ENCODE assay signal across 8 cellular contexts in the genomic region with DNA sequence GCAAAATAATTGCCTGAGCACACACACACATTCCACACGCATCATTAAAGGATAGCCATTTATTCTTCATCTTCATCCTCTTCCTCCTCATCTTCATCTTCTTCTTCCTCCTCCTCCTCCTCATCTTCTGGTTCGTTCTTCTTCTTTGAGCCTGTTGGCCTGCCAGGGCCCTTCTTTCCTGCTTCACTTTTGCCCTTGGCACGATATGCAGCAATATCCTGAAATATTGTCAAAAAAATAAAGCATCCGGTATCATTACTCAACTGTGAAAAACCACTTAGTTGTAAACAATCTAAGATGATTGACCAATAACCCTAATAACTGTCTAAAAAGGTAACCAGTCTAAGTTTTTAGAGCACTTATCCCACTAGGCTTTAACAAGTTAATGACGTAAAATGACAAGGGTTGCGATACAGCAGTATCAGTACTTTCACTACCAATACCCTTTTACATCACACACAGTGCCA. TPM values are rescaled to one million over a fixed set of nuclear protein-coding genes. Genes with fewer than 3 reads are reported as not detected.
DNase-seq lines count a peak whose midpoint lies in the region; ATAC-seq, FAIRE-seq and TF ChIP-seq lines count a peak whose summit lies in the region.

No MANE protein-coding gene starts in this region.

- H3K36me3 ChIP-seq in GM23248 (ENCODE audit: low read depth): peaks cover 30% of the 10 kb centered on the region
- peaks cover 0 to 13% of the 10 kb centered on the region in 2 experiments for H3K36me3 ChIP-seq in keratinocyte (ENCODE audit: control insufficient read depth in 2 of 2, extremely low read depth in 1 of 2, insufficient read depth in 2 of 2, low read length in 2 of 2)

- DNase-seq in A549 (ENCODE audit: low read depth in 1 of 2, low spot score in 1 of 2) (no peak), GM23248 (peak; percentile 38), keratinocyte (ENCODE audit: low read depth, low spot score) (no peak), NCI-H2227 (lab: John Stamatoyannopoulos, UW; ENCODE audit: unreplicated experiment) (no peak), NCI-H82 (lab: John Stamatoyannopoulos, UW) (no peak)
- DNase-seq in activated CD8-positive, alpha-beta T cell treated with anti-CD3 and anti-CD28 coated beads for 36 hours: no peak

- CTCF ChIA-PET in A549 (lab: Yijun Ruan, JAX): interaction anchor here (2.7 to 2.8 kb wide), 2 partner anchors 13 to 85 kb away, joined by 13 to 15 read pairs; no protein-coding TSS in a partner anchor
- CTCF ChIA-PET in activated CD8-positive, alpha-beta T cell treated with anti-CD3 and anti-CD28 coated beads for 36 hours (lab: Charles Lee): interaction anchor here (2.0 to 3.3 kb wide), 4 partner anchors 13 to 38 kb away, joined by 5 to 15 read pairs (median 10); a partner anchor contains a TSS

- H4K20me1 ChIP-seq in GM23248 (ENCODE audit: insufficient read depth) (no peaks in the 10 kb centered on the region), keratinocyte (ENCODE audit: control insufficient read depth, extremely low read depth, insufficient read depth, low read length) (peaks cover 4% of the 10 kb centered on the region)

- intact Hi-C loops in activated CD8-positive, alpha-beta T cell treated with anti-CD3 and anti-CD28 coated beads for 36 hours (cut with micrococcal nuclease): no loop called here

- H3F3A ChIP-seq in GM23248 (ENCODE audit: insufficient read depth): peaks cover 44% of the 10 kb centered on the region

- H3K4me3 ChIP-seq in A549 (peak overlapping the region; percentile 99), GM23248 (peak overlapping the region; percentile 92), keratinocyte (ENCODE audit: control insufficient read depth in 2 of 3, extremely low read depth in 1 of 3, insufficient read depth in 2 of 3, low read depth in 1 of 3, low read length in 3 of 3) (peak overlapping the region in 2 of 3 experiments; percentile 90 to 92)

- H3K36me3 Mint-ChIP-seq in activated CD8-positive, alpha-beta T cell treated with anti-CD3 and anti-CD28 coated beads for 36 hours (ENCODE audit: low read depth): peaks cover 48% of the 10 kb centered on the region

- in situ Hi-C loops in GM23248 (cut with MboI): no loop called here

- POLR2A ChIA-PET in A549 (lab: Yijun Ruan, JAX): no interaction called here
- POLR2A ChIA-PET in activated CD8-positive, alpha-beta T cell treated with anti-CD3 and anti-CD28 coated beads for 36 hours (lab: Charles Lee): interaction anchor here (0.6 to 3.7 kb wide), 4 partner anchors 24 to 146 kb away, joined by 3 to 79 read pairs (median 16); a partner anchor contains a TSS

- no peak for TF ChIP-seq RAD21 in A549 (conservative IDR thresholded peaks at IDR 0.05 in 1 of 2, IDR thresholded peaks at IDR 0.05 in 1 of 2)

- H3K9ac ChIP-seq in GM23248 (peak overlapping the region; percentile 100), keratinocyte (ENCODE audit: control insufficient read depth, extremely low read depth, insufficient read depth, low read length) (peak overlapping the region; percentile 98)

- no peaks in the 10 kb centered on the region for H3K9me1 ChIP-seq in keratinocyte (ENCODE audit: control insufficient read depth, extremely low read depth, insufficient read depth, low read length)

- H3K4me2 ChIP-seq in A549 (peak overlapping the region; percentile 73), GM23248 (ENCODE audit: unreplicated experiment) (peak overlapping the region; percentile 83), keratinocyte (ENCODE audit: control insufficient read depth, extremely low read depth, insufficient read depth, low read depth, low read length) (peak overlapping the region; percentile 98)

- dilution Hi-C loops in keratinocyte (cut with MboI; ENCODE audit: extremely low pct_ligation_motif_present, low sequenced_read_pairs): no loop called here

- H3K27ac Mint-ChIP-seq in activated CD8-positive, alpha-beta T cell treated with anti-CD3 and anti-CD28 coated beads for 36 hours: peak overlapping the region; percentile 94

- H3K4me3 Mint-ChIP-seq in activated CD8-positive, alpha-beta T cell treated with anti-CD3 and anti-CD28 coated beads for 36 hours: peak overlapping the region; percentile 92

- no peak for ATAC-seq in A549
- no peak for ATAC-seq in activated CD8-positive, alpha-beta T cell treated with anti-CD3 and anti-CD28 coated beads for 36 hours
- ATAC-seq in HG03095 (IDR thresholded peaks at IDR 0.05; ENCODE audit: unreplicated experiment): no peak
- no peak for ATAC-seq in HG03097 (IDR thresholded peaks at IDR 0.05; ENCODE audit: low FRiP score, unreplicated experiment)

- H3K27me3 ChIP-seq in GM23248 (replicated peaks; ENCODE audit: insufficient read depth) (no peaks in the 10 kb centered on the region), keratinocyte (ENCODE audit: control insufficient read depth, extremely low read depth, insufficient read depth, low read length) (no peaks in the 10 kb centered on the region)

- peaks cover 12% of the 10 kb centered on the region; the same call in 2 of the 3 replicates for H3K4me1 ChIP-seq in A549
- peaks cover 19% of the 10 kb centered on the region for H3K4me1 ChIP-seq in GM23248 (ENCODE audit: insufficient read depth)
- peaks cover 13% of the 10 kb centered on the region for H3K4me1 ChIP-seq in keratinocyte (ENCODE audit: control insufficient read depth, extremely low read depth, insufficient read depth, low read length)

- 50% methylated on average over 6 of the region's 6 CpGs for WGBS in A549 (ENCODE audit: missing lambda C conversion rate)
- 53 to 55% methylated on average over 6 of the region's 6 CpGs for WGBS in GM23248 (ENCODE audit: low coverage in 1 of 2, low lambda C conversion rate in 2 of 2, missing lambda C conversion rate in 2 of 2), 2 experiments

- no peak overlapping the region for H2AFZ ChIP-seq in GM23248
- no peak overlapping the region for H2AFZ ChIP-seq in keratinocyte (ENCODE audit: control insufficient read depth, low read length)

- H3K79me2 ChIP-seq in GM23248 (ENCODE audit: insufficient read depth) (peaks cover 38% of the 10 kb centered on the region), keratinocyte (ENCODE audit: control insufficient read depth, insufficient read depth, low read length) (peaks cover 18% of the 10 kb centered on the region)

- peaks cover 5% of the 10 kb centered on the region for H3K27me3 Mint-ChIP-seq in activated CD8-positive, alpha-beta T cell treated with anti-CD3 and anti-CD28 coated beads for 36 hours

- H3K9me2 ChIP-seq in GM23248 (ENCODE audit: insufficient read depth): no peaks in the 10 kb centered on the region

- no peak for TF ChIP-seq POLR2A in A549 (IDR thresholded peaks at IDR 0.05; ENCODE audit: low read length)

- H3K4me1 Mint-ChIP-seq in activated CD8-positive, alpha-beta T cell treated with anti-CD3 and anti-CD28 coated beads for 36 hours (ENCODE audit: low read depth): peaks cover 13% of the 10 kb centered on the region

- TF ChIP-seq EP300 in A549 (IDR thresholded peaks at IDR 0.05): no peak

- H3K27ac ChIP-seq in A549 (peak overlapping the region in 1 of 2 experiments; percentile 42; a peak in 2 of 6 replicates), GM23248 (no peak overlapping the region), keratinocyte (ENCODE audit: control insufficient read depth, insufficient read depth, low read length) (peak overlapping the region; percentile 93)

- no peaks in the 10 kb centered on the region for H3K9me3 Mint-ChIP-seq in activated CD8-positive, alpha-beta T cell treated with anti-CD3 and anti-CD28 coated beads for 36 hours

- FAIRE-seq in A549 (lab: Jason Lieb, UNC): peak; percentile 7
- FAIRE-seq in keratinocyte (lab: Jason Lieb, UNC): no peak

- H3K9me3 ChIP-seq in A549 (no peaks in the 10 kb centered on the region), GM23248 (ENCODE audit: low read depth) (no peaks in the 10 kb centered on the region), keratinocyte (ENCODE audit: control insufficient read depth, low read depth, low read length) (no peaks in the 10 kb centered on the region)

- no peak for TF ChIP-seq CTCF in A549 (IDR thresholded peaks at IDR 0.05)
- TF ChIP-seq CTCF in activated CD8-positive, alpha-beta T cell treated with anti-CD3 and anti-CD28 coated beads for 36 hours (IDR thresholded peaks at IDR 0.05): no peak
- TF ChIP-seq CTCF in keratinocyte (optimal IDR thresholded peaks at IDR 0.05 in 1 of 3, IDR thresholded peaks at IDR 0.05 in 1 of 3, conservative IDR thresholded peaks at IDR 0.05 in 1 of 3; ENCODE audit: extremely low read depth in 1 of 3, insufficient read depth in 2 of 3, low read length in 3 of 3): no peak

RNA-seq across cellular contexts. Expression of a gene that starts 2.1 kb away (rescaled TPM):
- 67.3 and 128 TPM in 2 replicates for polyA plus RNA-seq in A549 (2011; rRNA removed)
- polyA plus RNA-seq in A549 (2012; cell fraction: cytosol; rRNA removed): 45.2 and 68.6 TPM in 2 replicates
- polyA plus RNA-seq in A549 (2012; cell fraction: nucleus; rRNA removed): 20.9 and 28.8 TPM in 2 replicates
- 101 to 108 TPM (median 103 TPM) in 3 replicates for polyA plus RNA-seq in A549 (2017; fragmentation: RNase III; extraction: RNeasy Plus Mini Kit Qiagen cat#74134 plus additional on column Dnase treatment)
- 11.1 and 13.7 TPM in 2 replicates for polyA minus RNA-seq in A549 (2011; rRNA and poly(A)+ RNA removed)
- 23.8 and 31.1 TPM in 2 replicates for total RNA-seq in GM23248 (2014; rRNA removed; shearing (Covaris generic))
- 91.6 and 92.0 TPM in 2 replicates for polyA plus RNA-seq in GM23248 (2016; fragmentation: Nextera tagmentation; extraction: Ambion mirVana)
- 100 to 1,000 TPM; 527 to 534 TPM for total RNA-seq in activated CD8-positive, alpha-beta T cell treated with anti-CD3 and anti-CD28 coated beads for 36 hours
- 7.7 to 55.9 TPM (median 40.5 TPM) in 3 replicates for polyA plus RNA-seq in keratinocyte
- polyA plus RNA-seq in keratinocyte (2011; ENCODE audit: low read depth): 34.5 TPM
- 13.5 and 18.7 TPM in 2 replicates for polyA plus RNA-seq in keratinocyte (2011; cell fraction: cytosol; rRNA removed)
- 8.2 and 14.0 TPM in 2 replicates for polyA plus RNA-seq in keratinocyte (2011; cell fraction: nucleus; rRNA removed)
- 21.0 and 38.6 TPM in 2 replicates for polyA plus RNA-seq in keratinocyte (2012; ENCODE audit: low replicate concordance)
- 0.36 to 6.8 TPM (median 1.9 TPM) in 3 replicates for polyA minus RNA-seq in keratinocyte
- polyA minus RNA-seq in keratinocyte (2011; cell fraction: cytosol; rRNA and poly(A)+ RNA removed): 3.1 TPM
- 2.2 and 3.3 TPM in 2 replicates for polyA minus RNA-seq in keratinocyte (2011; cell fraction: nucleus; rRNA and poly(A)+ RNA removed)

RNA-seq across cellular contexts. Expression of a gene that starts 38.7 kb away (rescaled TPM):
- polyA plus RNA-seq in A549 (2011; rRNA removed): 12.0 and 19.6 TPM in 2 replicates
- polyA plus RNA-seq in A549 (2012; cell fraction: cytosol; rRNA removed): 14.2 and 14.9 TPM in 2 replicates
- polyA plus RNA-seq in A549 (2012; cell fraction: nucleus; rRNA removed): 10.7 and 12.5 TPM in 2 replicates
- polyA plus RNA-seq in A549 (2017; fragmentation: RNase III; extraction: RNeasy Plus Mini Kit Qiagen cat#74134 plus additional on column Dnase treatment): 16.5 to 18.4 TPM (median 17.2 TPM) in 3 replicates
- polyA minus RNA-seq in A549 (2011; rRNA and poly(A)+ RNA removed): 0.70 and 2.0 TPM in 2 replicates
- total RNA-seq in GM23248 (2014; rRNA removed; shearing (Covaris generic)): 4.4 and 5.3 TPM in 2 replicates
- polyA plus RNA-seq in GM23248 (2016; fragmentation: Nextera tagmentation; extraction: Ambion mirVana): 6.1 and 9.8 TPM in 2 replicates
- 10 to 100 TPM; 40.7 to 41.1 TPM for total RNA-seq in activated CD8-positive, alpha-beta T cell treated with anti-CD3 and anti-CD28 coated beads for 36 hours
- polyA plus RNA-seq in keratinocyte: 4.2 to 12.9 TPM (median 4.9 TPM) in 3 replicates
- polyA plus RNA-seq in keratinocyte (2011; ENCODE audit: low read depth): 0.49 TPM
- 5.3 and 6.7 TPM in 2 replicates for polyA plus RNA-seq in keratinocyte (2011; cell fraction: cytosol; rRNA removed)
- 2.2 and 5.1 TPM in 2 replicates for polyA plus RNA-seq in keratinocyte (2011; cell fraction: nucleus; rRNA removed)
- polyA plus RNA-seq in keratinocyte (2012; ENCODE audit: low replicate concordance): 3.5 and 6.7 TPM in 2 replicates
- 0.39 to 1.1 TPM (median 0.89 TPM) in 3 replicates for polyA minus RNA-seq in keratinocyte
- polyA minus RNA-seq in keratinocyte (2011; cell fraction: cytosol; rRNA and poly(A)+ RNA removed): not detected
- polyA minus RNA-seq in keratinocyte (2011; cell fraction: nucleus; rRNA and poly(A)+ RNA removed): 0.53 and 1.7 TPM in 2 replicates
